ENCODE assay signal across 24 cellular contexts in the genomic region with DNA sequence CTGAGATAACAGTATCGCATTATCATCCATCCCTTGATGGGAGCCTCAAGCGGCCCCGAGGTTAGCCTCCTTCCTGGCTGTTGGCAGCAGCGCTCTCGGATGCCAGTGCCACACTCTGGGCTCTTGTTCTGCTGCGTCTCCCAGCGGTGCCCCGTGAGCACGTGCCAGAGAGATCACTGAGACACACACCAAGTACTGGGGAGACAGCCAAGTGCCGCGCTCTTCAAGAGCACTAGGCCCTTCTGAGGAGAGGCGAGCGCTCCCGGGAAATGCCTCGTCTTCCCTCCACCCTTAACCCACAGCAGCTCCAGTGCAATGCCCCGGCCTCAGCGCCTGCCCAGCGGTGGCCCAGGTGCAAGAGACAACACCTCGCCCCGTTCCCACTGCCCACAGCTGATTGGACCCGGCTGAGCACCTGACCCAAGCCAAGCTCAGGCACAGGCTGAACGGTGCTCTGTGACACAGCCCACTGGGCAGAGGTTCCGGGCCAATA.
DNase-seq lines count a peak whose midpoint lies in the region; ATAC-seq and TF ChIP-seq lines count a peak whose summit lies in the region.
"Had no signal": no experiment of that assay in that cellular context is flagged by ENCODE, and none has a peak within 500 bp of the region (broad histone marks: within the 10 kb centered on the region; RNA-seq: fewer than 3 reads in every experiment).

No MANE protein-coding gene starts in this region.

- intact Hi-C loops in IMR-90 (cut with micrococcal nuclease) (no loop called here), lower lobe of right lung (cut with DNase I) (no loop called here), thyroid gland (cut with DNase I) (loop anchor here (10.0 kb wide), 2 partner anchors 78 to 168 kb away; no protein-coding TSS in a partner anchor)

- 91% methylated on average over 14 of the region's 23 CpGs; no CpG with 5 or more reads in 1 of the 2 experiments for WGBS in IMR-90 (ENCODE audit: extremely low coverage in 2 of 2, insufficient read length in 1 of 2), 2 experiments
- WGBS in endodermal cell (ENCODE audit: insufficient coverage in 1 of 2, insufficient read length in 1 of 2), 2 experiments, result 91 to 95% methylated on average over 12 to 23 of the region's 23 CpGs
- 33 to 39% methylated on average over 18 to 22 of the region's 23 CpGs for WGBS in thyroid gland, 2 donors
- no CpG with 5 or more reads among the region's 23 CpGs for WGBS in mesendoderm (ENCODE audit: extremely low coverage, insufficient coverage, low lambda C conversion rate)

- H3K27me3 Mint-ChIP-seq in endodermal cell (ENCODE audit: insufficient read depth), result no peaks in the 10 kb centered on the region
- H3K27me3 Mint-ChIP-seq: activated B cell treated with CpG ODN at 0.5 μM for 24 hours had no signal

- no peak overlapping the region for H3K4me3 Mint-ChIP-seq in endodermal cell
- H3K4me3 Mint-ChIP-seq: activated B cell treated with CpG ODN at 0.5 μM for 24 hours; activated CD4-positive, alpha-beta T cell treated with anti-CD3 and anti-CD28 coated beads, Interleukin-2, amount 10 ng/mL, durations not matched to agents 7 days and 5 days; activated T-cell treated with anti-CD3 and anti-CD28 coated beads, Interleukin-2, amount 50 U/mL, for 24 hours; effector memory CD8-positive, alpha-beta T cell; naive thymus-derived CD8-positive, alpha-beta T cell; stimulated activated naive CD8-positive, alpha-beta T cell treated with anti-CD3 and anti-CD28 coated beads, Interleukin-15, Interleukin-2, amounts not matched to agents 100 ng/mL and 50 ng/mL, for 24 hours had no signal

- no peaks in the 10 kb centered on the region for H3K4me1 Mint-ChIP-seq in endodermal cell
- H3K4me1 Mint-ChIP-seq: activated B cell treated with CpG ODN at 0.5 μM for 24 hours; activated CD4-positive, alpha-beta T cell treated with anti-CD3 and anti-CD28 coated beads, Interleukin-2, amount 10 ng/mL, durations not matched to agents 7 days and 5 days; naive thymus-derived CD8-positive, alpha-beta T cell had no signal

- H2BK15ac ChIP-seq in IMR-90 (ENCODE audit: low read depth, low read length) (no peak overlapping the region), mesendoderm (replicated peaks; ENCODE audit: low read depth) (no peak overlapping the region)

- H3K79me1 ChIP-seq in IMR-90 (ENCODE audit: low read depth in 1 of 2, low read length in 2 of 2), result no peaks in the 10 kb centered on the region
- H3K79me1 ChIP-seq in mesendoderm (ENCODE audit: low read length), result no peaks in the 10 kb centered on the region

- no peak overlapping the region for H2AFZ ChIP-seq in IMR-90 (replicated peaks; ENCODE audit: low read length, poor library complexity)

- no peaks in the 10 kb centered on the region for H3K36me3 ChIP-seq in IMR-90 (ENCODE audit: control insufficient read depth, insufficient read depth, low read length)
- no peaks in the 10 kb centered on the region for H3K36me3 ChIP-seq in endodermal cell (ENCODE audit: control insufficient read depth, insufficient read depth, low read length)
- H3K36me3 ChIP-seq in lower lobe of right lung, result no peaks in the 10 kb centered on the region
- H3K36me3 ChIP-seq in thyroid gland, result no peaks in the 10 kb centered on the region
- H3K36me3 ChIP-seq in mesendoderm (ENCODE audit: control insufficient read depth, insufficient read depth, low read length), result no peaks in the 10 kb centered on the region
- H3K36me3 ChIP-seq: ascending aorta, cardiac muscle cell, thoracic aorta, vagina had no signal

- peaks cover 10% of the 10 kb centered on the region for H3K4me1 ChIP-seq in IMR-90 (ENCODE audit: control insufficient read depth, insufficient read depth, low read length)
- no peaks in the 10 kb centered on the region for H3K4me1 ChIP-seq in endodermal cell (ENCODE audit: control insufficient read depth, insufficient read depth, low read length)
- H3K4me1 ChIP-seq in lower lobe of right lung, result peaks cover 6% of the 10 kb centered on the region
- H3K4me1 ChIP-seq in thyroid gland, result peaks cover 41 to 63% of the 10 kb centered on the region in 2 donors
- no peaks in the 10 kb centered on the region for H3K4me1 ChIP-seq in mesendoderm (ENCODE audit: control insufficient read depth, low read depth, low read length)
- H3K4me1 ChIP-seq: BLaER1, vagina had no signal

- BruUV-seq in IMR-90 (replicated peaks; lab: Mats Ljungman, UMichigan), result no TSS peak

- CTCF ChIA-PET in IMR-90 (lab: Yijun Ruan, JAX), result no interaction called here

- H3K56ac ChIP-seq in IMR-90 (ENCODE audit: extremely low read depth, insufficient read depth, low read length), result no peak overlapping the region
- no peak overlapping the region for H3K56ac ChIP-seq in mesendoderm (ENCODE audit: low read length)

- H2BK20ac ChIP-seq in IMR-90 (ENCODE audit: low read depth, low read length), result no peak overlapping the region

- DNase-seq in IMR-90 (no peak), endodermal cell (peak; percentile 63), lower lobe of right lung (peak; percentile 77), thyroid gland (peak; percentile 96), mesendoderm (no peak), NCI-H1694 treated with DMSO at 0.1 percent for 48 hours (lab: John Stamatoyannopoulos, UW) (no peak), retina (no peak)
- DNase-seq: activated B cell treated with CpG ODN at 0.5 μM for 24 hours; activated CD4-positive, alpha-beta T cell treated with anti-CD3 and anti-CD28 coated beads, Interleukin-2, amount 10 ng/mL, durations not matched to agents 7 days and 5 days; activated T-cell treated with anti-CD3 and anti-CD28 coated beads, Interleukin-2, amount 50 U/mL, for 24 hours; cortex of kidney; effector memory CD8-positive, alpha-beta T cell; erythroblast; glutamatergic neuron; naive thymus-derived CD8-positive, alpha-beta T cell; NCI-H146; NCI-H2171 had no signal

- H3K27me3 ChIP-seq in IMR-90 (ENCODE audit: control insufficient read depth, insufficient read depth, low read length), result no peaks in the 10 kb centered on the region
- H3K27me3 ChIP-seq in endodermal cell (ENCODE audit: control insufficient read depth, insufficient read depth, low read length, poor library complexity, severe bottlenecking), result no peaks in the 10 kb centered on the region
- H3K27me3 ChIP-seq in lower lobe of right lung (ENCODE audit: low read depth), result no peaks in the 10 kb centered on the region
- H3K27me3 ChIP-seq in thyroid gland, result no peaks in the 10 kb centered on the region
- H3K27me3 ChIP-seq in mesendoderm (ENCODE audit: insufficient read depth, low read length, poor library complexity), result no peaks in the 10 kb centered on the region
- H3K27me3 ChIP-seq: ascending aorta, BLaER1, cardiac muscle cell, vagina had no signal

- H2AK5ac ChIP-seq in IMR-90 (ENCODE audit: low read depth, low read length) (no peak overlapping the region; the same call in 1 of the 2 replicates), mesendoderm (ENCODE audit: low read length) (no peak overlapping the region)

- in situ Hi-C loops in IMR-90 (cut with MboI; ENCODE audit: low sequenced_read_pairs), result no loop called here

- POLR2A ChIA-PET in IMR-90 (lab: Charles Lee; ENCODE audit: unreplicated experiment), result no interaction called here

- no peak overlapping the region for H3K4me3 ChIP-seq in IMR-90 (ENCODE audit: insufficient read depth, low read depth, low read length)
- no peak overlapping the region for H3K4me3 ChIP-seq in endodermal cell (ENCODE audit: low read length)
- H3K4me3 ChIP-seq in lower lobe of right lung, result no peak overlapping the region
- no peak overlapping the region for H3K4me3 ChIP-seq in thyroid gland (replicated peaks in 1 of 3)
- H3K4me3 ChIP-seq in mesendoderm (ENCODE audit: low read length), result no peak overlapping the region
- H3K4me3 ChIP-seq: ascending aorta, BLaER1, cardiac muscle cell, smooth muscle cell, thoracic aorta, vagina had no signal

- no peaks in the 10 kb centered on the region for H3K79me2 ChIP-seq in mesendoderm (ENCODE audit: control insufficient read depth, insufficient read depth, low read length)

- H3K9me1 ChIP-seq in IMR-90 (ENCODE audit: insufficient read depth, low read length), result peaks cover 2% of the 10 kb centered on the region

- no peak overlapping the region for H3K27ac ChIP-seq in IMR-90 (ENCODE audit: insufficient read depth, low read length)
- no peak overlapping the region for H3K27ac ChIP-seq in endodermal cell (ENCODE audit: low read depth, low read length)
- H3K27ac ChIP-seq in lower lobe of right lung, result no peak overlapping the region
- peak overlapping the region; percentile 1 to 76 (median 71) for H3K27ac ChIP-seq in thyroid gland
- no peak overlapping the region for H3K27ac ChIP-seq in mesendoderm (ENCODE audit: low read depth, low read length)
- H3K27ac ChIP-seq: ascending aorta, BLaER1, cardiac muscle cell, thoracic aorta, vagina had no signal

- H3K27ac Mint-ChIP-seq in endodermal cell, result no peak overlapping the region
- H3K27ac Mint-ChIP-seq: activated B cell treated with CpG ODN at 0.5 μM for 24 hours; activated CD4-positive, alpha-beta T cell treated with anti-CD3 and anti-CD28 coated beads, Interleukin-2, amount 10 ng/mL, durations not matched to agents 7 days and 5 days; activated T-cell treated with anti-CD3 and anti-CD28 coated beads, Interleukin-2, amount 50 U/mL, for 24 hours; effector memory CD8-positive, alpha-beta T cell; naive thymus-derived CD8-positive, alpha-beta T cell; stimulated activated naive CD8-positive, alpha-beta T cell treated with anti-CD3 and anti-CD28 coated beads, Interleukin-15, Interleukin-2, amounts not matched to agents 100 ng/mL and 50 ng/mL, for 24 hours had no signal

- H3K36me3 Mint-ChIP-seq in endodermal cell (ENCODE audit: low read depth), result peaks cover 5% of the 10 kb centered on the region
- H3K36me3 Mint-ChIP-seq: naive thymus-derived CD8-positive, alpha-beta T cell had no signal

- ATAC-seq in IMR-90 (ENCODE audit: low read depth) (no peak), lower lobe of right lung (peak; percentile 93 to 95)
- ATAC-seq: effector memory CD8-positive, alpha-beta T cell; naive thymus-derived CD8-positive, alpha-beta T cell had no signal

- H4K8ac ChIP-seq in IMR-90 (ENCODE audit: low read depth in 2 of 2, low read length in 2 of 2) (no peak overlapping the region), mesendoderm (ENCODE audit: low read depth, low read length) (no peak overlapping the region)

- H3K18ac ChIP-seq in IMR-90 (ENCODE audit: low read depth, low read length) (peak overlapping the region; percentile 35; the same call in 1 of the 2 replicates), mesendoderm (ENCODE audit: low read length) (no peak overlapping the region)

- dilution Hi-C loops in IMR-90 (cut with HindIII; ENCODE audit: low sequenced_read_pairs, unreplicated experiment), result no loop called here

- H3K14ac ChIP-seq in IMR-90 (replicated peaks; ENCODE audit: low read depth, low read length), result no peak overlapping the region

- no peak overlapping the region for H4K5ac ChIP-seq in IMR-90 (ENCODE audit: low read depth, low read length)
- no peak overlapping the region for H4K5ac ChIP-seq in mesendoderm (ENCODE audit: low read length)

- H4K91ac ChIP-seq in IMR-90 (ENCODE audit: insufficient read depth, low read depth, low read length), result no peak overlapping the region

- no peak overlapping the region for H3K23ac ChIP-seq in IMR-90 (ENCODE audit: low read depth, low read length)
- no peak overlapping the region for H3K23ac ChIP-seq in mesendoderm (ENCODE audit: low read length)

- no peaks in the 10 kb centered on the region for H3K9me3 ChIP-seq in IMR-90 (ENCODE audit: control insufficient read depth, insufficient read depth, low read length)
- no peaks in the 10 kb centered on the region for H3K9me3 ChIP-seq in endodermal cell (ENCODE audit: control insufficient read depth, low read length)
- no peaks in the 10 kb centered on the region for H3K9me3 ChIP-seq in lower lobe of right lung
- H3K9me3 ChIP-seq in thyroid gland, result no peaks in the 10 kb centered on the region
- H3K9me3 ChIP-seq: ascending aorta, BLaER1, thoracic aorta, vagina had no signal

- H3K9ac ChIP-seq in IMR-90 (ENCODE audit: low read depth, low read length) (no peak overlapping the region), endodermal cell (ENCODE audit: extremely low read depth, low read length, poor library complexity, severe bottlenecking) (no peak overlapping the region), mesendoderm (ENCODE audit: low read length) (no peak overlapping the region)
- H3K9ac ChIP-seq: BLaER1 had no signal

- H3K4ac ChIP-seq in IMR-90 (ENCODE audit: low read depth, low read length) (no peak overlapping the region), mesendoderm (ENCODE audit: low read depth, low read length) (no peak overlapping the region)

- TF ChIP-seq POLR2A in IMR-90 (IDR thresholded peaks at IDR 0.05; ENCODE audit: low read depth, low read length), result no peak
- TF ChIP-seq POLR2A in thyroid gland (IDR thresholded peaks at IDR 0.05), result peak in 1 of 2 donors; percentile 36

- H3K4me2 ChIP-seq in IMR-90 (ENCODE audit: low read depth, low read length) (no peak overlapping the region), mesendoderm (ENCODE audit: low read length) (no peak overlapping the region)
- H3K4me2 ChIP-seq: BLaER1, smooth muscle cell had no signal

- H2BK5ac ChIP-seq in IMR-90 (ENCODE audit: low read depth, low read length, poor library complexity, severe bottlenecking) (no peak overlapping the region), mesendoderm (ENCODE audit: low read length) (no peak overlapping the region)

- no peaks in the 10 kb centered on the region for H4K20me1 ChIP-seq in IMR-90 (ENCODE audit: insufficient read depth, low read length)
- H4K20me1 ChIP-seq: BLaER1 had no signal

- H3K9me3 Mint-ChIP-seq in endodermal cell, result no peaks in the 10 kb centered on the region
- H3K9me3 Mint-ChIP-seq: activated B cell treated with CpG ODN at 0.5 μM for 24 hours; activated CD4-positive, alpha-beta T cell treated with anti-CD3 and anti-CD28 coated beads, Interleukin-2, amount 10 ng/mL, durations not matched to agents 7 days and 5 days; activated T-cell treated with anti-CD3 and anti-CD28 coated beads, Interleukin-2, amount 50 U/mL, for 24 hours; effector memory CD8-positive, alpha-beta T cell; naive thymus-derived CD8-positive, alpha-beta T cell; stimulated activated naive CD8-positive, alpha-beta T cell treated with anti-CD3 and anti-CD28 coated beads, Interleukin-15, Interleukin-2, amounts not matched to agents 100 ng/mL and 50 ng/mL, for 24 hours had no signal

- TF ChIP-seq RAD21 in IMR-90 (IDR thresholded peaks at IDR 0.05; ENCODE audit: low read length), result no peak

- H2BK120ac ChIP-seq in IMR-90 (ENCODE audit: low read depth, low read length), result no peak overlapping the region
- no peak overlapping the region for H2BK120ac ChIP-seq in mesendoderm (ENCODE audit: low read depth, low read length)

- TF ChIP-seq CTCF in IMR-90 (conservative IDR thresholded peaks at IDR 0.05; ENCODE audit: low read depth, low read length) (no peak), endodermal cell (conservative IDR thresholded peaks at IDR 0.05) (no peak), lower lobe of right lung (IDR thresholded peaks at IDR 0.05) (no peak), thyroid gland (IDR thresholded peaks at IDR 0.05) (peak in 1 of 6 experiments; percentile 18)

- H2AK9ac ChIP-seq in IMR-90 (replicated peaks; ENCODE audit: low read depth, low read length, poor library complexity), result no peak overlapping the region

Comparison
In these comparisons a context has a peak if more than half of its experiments do, and no peak if none do; other contexts are left out.
1. DNase-seq: peak in endodermal cell (single experiment), lower lobe of right lung (single experiment) and thyroid gland (2 of 2); none in IMR-90 (single experiment), mesendoderm (single experiment), NCI-H1694 treated with DMSO at 0.1 percent for 48 hours (single experiment) and retina (single experiment).
2. H3K27ac ChIP-seq: peak in thyroid gland (3 of 3); none in IMR-90 (single experiment), endodermal cell (single experiment), lower lobe of right lung (single experiment) and mesendoderm (single experiment).